In the genomic region with DNA sequence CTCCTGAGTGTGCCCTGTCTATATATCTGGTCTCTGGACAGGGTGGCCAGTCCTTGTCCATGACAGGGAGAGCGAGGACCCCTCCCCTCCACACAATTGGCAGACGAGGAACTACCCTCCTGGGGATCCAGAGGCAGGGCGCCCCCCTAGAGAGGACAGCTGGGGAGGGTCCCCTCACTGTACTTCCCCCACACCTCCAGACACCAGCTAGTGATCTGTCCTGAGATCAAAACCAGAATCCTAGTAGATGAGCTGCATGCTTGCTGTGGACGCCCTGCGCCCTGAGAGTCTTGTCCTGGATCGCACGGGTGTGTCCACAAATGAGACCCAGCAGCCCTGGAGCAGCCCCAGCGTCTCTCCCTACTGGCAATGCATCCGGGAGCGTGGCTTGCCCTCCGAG, we compare ENCODE assay signal across 15 cellular contexts.
DNase-seq lines count a peak whose midpoint lies in the region; ATAC-seq and TF ChIP-seq lines count a peak whose summit lies in the region.
"Had no signal": no experiment of that assay in that cellular context is flagged by ENCODE, and none has a peak within 500 bp of the region (broad histone marks: within the 10 kb centered on the region; RNA-seq: fewer than 3 reads in every experiment).

No MANE protein-coding gene starts in this region.

- DNase-seq in chondrocyte (ENCODE audit: low spot score) (no peak), neuronal stem cell (ENCODE audit: low spot score) (no peak), tibial artery (no peak), esophagus squamous epithelium (lab: John Stamatoyannopoulos, UW) (no peak)
- DNase-seq in stimulated activated CD4-positive, alpha-beta T cell treated with anti-CD3 and anti-CD28 coated beads, Interleukin-2, amount 100 ng/mL, for 48 hours = no peak
- DNase-seq: BE2C, Caco-2, DMS53, GF-D8, GM23248, H7, IMR-90 had no signal

- peak overlapping the region in 9 of 11 experiments; percentile 5 to 80 (median 69); a peak in 16 of 22 replicates for H3K4me2 ChIP-seq in BLaER1 treated with 17β-estradiol and CSF1 and Interleukin-3, amounts not matched to agents 10 nM and 100 nM
- H3K4me2 ChIP-seq in neuronal stem cell (ENCODE audit: insufficient read depth, low read length, poor library complexity, severe bottlenecking) = no peak overlapping the region

- H3K27ac ChIP-seq in BLaER1 treated with 17β-estradiol and CSF1 and Interleukin-3, amounts not matched to agents 10 nM and 100 nM = no peak overlapping the region
- H3K27ac ChIP-seq in neuronal stem cell (replicated peaks; ENCODE audit: low read length) = no peak overlapping the region
- peak overlapping the region; percentile 92 to 96 for H3K27ac ChIP-seq in tibial artery
- H3K27ac ChIP-seq in esophagus squamous epithelium = peak overlapping the region in 1 of 4 donors; percentile 22
- H3K27ac ChIP-seq: GM23248 had no signal

- H3K9ac ChIP-seq in BLaER1 treated with 17β-estradiol and CSF1 and Interleukin-3, amounts not matched to agents 10 nM and 100 nM = no peak overlapping the region
- H3K9ac ChIP-seq in neuronal stem cell (ENCODE audit: low read depth, low read length, poor library complexity) = no peak overlapping the region
- H3K9ac ChIP-seq: GM23248 had no signal

- no peaks in the 10 kb centered on the region; a peak in 1 of 22 replicates for H3K9me3 ChIP-seq in BLaER1 treated with 17β-estradiol and CSF1 and Interleukin-3, amounts not matched to agents 10 nM and 100 nM (replicated peaks in 1 of 11)
- H3K9me3 ChIP-seq in neuronal stem cell (replicated peaks in 1 of 2; ENCODE audit: control insufficient read depth in 2 of 2, insufficient read depth in 1 of 2, low read depth in 1 of 2, low read length in 2 of 2) (peaks cover 0 to 2% of the 10 kb centered on the region in 2 donors), tibial artery (no peaks in the 10 kb centered on the region), esophagus squamous epithelium (no peaks in the 10 kb centered on the region)
- H3K9me3 ChIP-seq: BE2C, Caco-2 had no signal

- no CpG with 5 or more reads among the region's 11 CpGs for WGBS in neuronal stem cell (ENCODE audit: extremely low coverage in 2 of 2, insufficient read length in 2 of 2, insufficient replicate concordance in 1 of 2), 2 donors
- WGBS in esophagus squamous epithelium, 2 donors = 87% methylated on average over 6 of the region's 11 CpGs; no CpG with 5 or more reads in 1 of the 2 donors

- peak overlapping the region; percentile 49 for H2BK12ac ChIP-seq in neuronal stem cell (ENCODE audit: low read length)

- no peak overlapping the region for H3K4me3 ChIP-seq in BLaER1 treated with 17β-estradiol and CSF1 and Interleukin-3, amounts not matched to agents 10 nM and 100 nM
- H3K4me3 ChIP-seq in neuronal stem cell (ENCODE audit: low read length in 2 of 2) (no peak overlapping the region), tibial artery (peak overlapping the region; percentile 63 to 65), esophagus squamous epithelium (no peak overlapping the region)
- H3K4me3 ChIP-seq: GM23248 had no signal

- H2BK15ac ChIP-seq in neuronal stem cell (ENCODE audit: low read length) = peak overlapping the region; percentile 20

- no peak overlapping the region for H4K8ac ChIP-seq in neuronal stem cell (ENCODE audit: low read depth, low read length)

- no peak overlapping the region for H2BK120ac ChIP-seq in neuronal stem cell (ENCODE audit: low read depth, low read length)

- no peak overlapping the region for H2AFZ ChIP-seq in neuronal stem cell (ENCODE audit: low read length)
- H2AFZ ChIP-seq: GM23248 had no signal

- H3K4me1 Mint-ChIP-seq in chondrocyte (ENCODE audit: low read depth) = peaks cover 62% of the 10 kb centered on the region
- H3K4me1 Mint-ChIP-seq: CD8-positive, alpha-beta memory T cell had no signal

- no peaks in the 10 kb centered on the region for H3K27me3 ChIP-seq in BLaER1 treated with 17β-estradiol and CSF1 and Interleukin-3, amounts not matched to agents 10 nM and 100 nM
- H3K27me3 ChIP-seq in neuronal stem cell (ENCODE audit: control insufficient read depth in 3 of 3, insufficient read depth in 3 of 3, low read depth in 1 of 3, low read length in 3 of 3) (no peaks in the 10 kb centered on the region), tibial artery (no peaks in the 10 kb centered on the region), esophagus squamous epithelium (peaks cover 0 to 29% (median 0%) of the 10 kb centered on the region in 4 donors)
- H3K27me3 ChIP-seq: BE2C had no signal

- no peaks in the 10 kb centered on the region for H3K79me1 ChIP-seq in neuronal stem cell (ENCODE audit: low read depth, low read length)

- ATAC-seq in GM21360 (IDR thresholded peaks at IDR 0.05; ENCODE audit: unreplicated experiment) = no peak

- H3K27ac Mint-ChIP-seq in chondrocyte (ENCODE audit: unreplicated experiment) = peak overlapping the region; percentile 32
- H3K27ac Mint-ChIP-seq: CD8-positive, alpha-beta memory T cell had no signal

- peaks cover 13 to 93% (median 79%) of the 10 kb centered on the region in 10 experiments for H3K4me1 ChIP-seq in BLaER1 treated with 17β-estradiol and CSF1 and Interleukin-3, amounts not matched to agents 10 nM and 100 nM
- H3K4me1 ChIP-seq in neuronal stem cell (ENCODE audit: control insufficient read depth in 2 of 2, insufficient read depth in 1 of 2, low read depth in 1 of 2, low read length in 2 of 2) = peaks cover 0 to 9% of the 10 kb centered on the region in 2 donors
- peaks cover 3 to 69% (median 26%) of the 10 kb centered on the region in 4 donors for H3K4me1 ChIP-seq in tibial artery
- H3K4me1 ChIP-seq in esophagus squamous epithelium = peaks cover 0 to 4% (median 0%) of the 10 kb centered on the region in 3 donors
- H3K4me1 ChIP-seq: BE2C, Caco-2 had no signal

- peaks cover 14% of the 10 kb centered on the region for H3K27me3 Mint-ChIP-seq in chondrocyte (ENCODE audit: low read depth)

- no peak for TF ChIP-seq CTCF in chondrocyte (IDR thresholded peaks at IDR 0.05)
- TF ChIP-seq CTCF in tibial artery (IDR thresholded peaks at IDR 0.05) = no peak
- TF ChIP-seq CTCF in esophagus squamous epithelium (IDR thresholded peaks at IDR 0.05) = no peak

- H2AK5ac ChIP-seq in neuronal stem cell (ENCODE audit: low read depth, low read length) = no peak overlapping the region

- no peak overlapping the region for H3K4me3 Mint-ChIP-seq in chondrocyte (ENCODE audit: unreplicated experiment)
- H3K4me3 Mint-ChIP-seq: CD8-positive, alpha-beta memory T cell had no signal

- H3K18ac ChIP-seq in neuronal stem cell (ENCODE audit: low read length) = peak overlapping the region; percentile 61

- TF ChIP-seq POLR2A in esophagus squamous epithelium (IDR thresholded peaks at IDR 0.05) = no peak

- H3K36me3 ChIP-seq in BLaER1 treated with 17β-estradiol and CSF1 and Interleukin-3, amounts not matched to agents 10 nM and 100 nM = no peaks in the 10 kb centered on the region
- no peaks in the 10 kb centered on the region for H3K36me3 ChIP-seq in neuronal stem cell (replicated peaks in 1 of 2; ENCODE audit: control insufficient read depth in 2 of 2, insufficient read depth in 2 of 2, low read length in 2 of 2)
- H3K36me3 ChIP-seq in tibial artery = no peaks in the 10 kb centered on the region
- H3K36me3 ChIP-seq in esophagus squamous epithelium = no peaks in the 10 kb centered on the region
- H3K36me3 ChIP-seq: BE2C had no signal

- H3K14ac ChIP-seq in neuronal stem cell (ENCODE audit: low read length) = peak overlapping the region; percentile 43

- H3K4ac ChIP-seq in neuronal stem cell (ENCODE audit: low read length) = no peak overlapping the region

- no peak overlapping the region for H4K91ac ChIP-seq in neuronal stem cell (ENCODE audit: low read depth, low read length, poor library complexity)

- H3K36me3 Mint-ChIP-seq in chondrocyte (ENCODE audit: low read depth) = no peaks in the 10 kb centered on the region
- H3K36me3 Mint-ChIP-seq: CD8-positive, alpha-beta memory T cell had no signal

- intact Hi-C loops in tibial artery (cut with DNase I; ENCODE audit: low total_unique reads) (no loop called here), esophagus squamous epithelium (cut with DNase I) (no loop called here)

- peak overlapping the region; percentile 47 for H2BK5ac ChIP-seq in neuronal stem cell (ENCODE audit: low read length)

- 0 out of 22 replicates have a peak, but pooled peaks cover 0 to 4% (median 0%) of the 10 kb centered on the region in 11 experiments for H4K20me1 ChIP-seq in BLaER1 treated with 17β-estradiol and CSF1 and Interleukin-3, amounts not matched to agents 10 nM and 100 nM

- no peak overlapping the region for H3K23ac ChIP-seq in neuronal stem cell (ENCODE audit: low read depth, low read length, poor library complexity)

- H3K9me3 Mint-ChIP-seq in chondrocyte (ENCODE audit: low read depth) = no peaks in the 10 kb centered on the region
- H3K9me3 Mint-ChIP-seq: CD8-positive, alpha-beta memory T cell had no signal

Comparison
In these comparisons a context has a peak if more than half of its experiments do, and no peak if none do; other contexts are left out.
1. H3K27ac ChIP-seq: peak in tibial artery (2 of 2); none in BLaER1 treated with 17β-estradiol and CSF1 and Interleukin-3, amounts not matched to agents 10 nM and 100 nM (0 of 11) and neuronal stem cell (single experiment).
2. H3K4me3 ChIP-seq: peak in tibial artery (2 of 2); none in BLaER1 treated with 17β-estradiol and CSF1 and Interleukin-3, amounts not matched to agents 10 nM and 100 nM (0 of 10), neuronal stem cell (0 of 2) and esophagus squamous epithelium (0 of 4).